In the genomic region with DNA sequence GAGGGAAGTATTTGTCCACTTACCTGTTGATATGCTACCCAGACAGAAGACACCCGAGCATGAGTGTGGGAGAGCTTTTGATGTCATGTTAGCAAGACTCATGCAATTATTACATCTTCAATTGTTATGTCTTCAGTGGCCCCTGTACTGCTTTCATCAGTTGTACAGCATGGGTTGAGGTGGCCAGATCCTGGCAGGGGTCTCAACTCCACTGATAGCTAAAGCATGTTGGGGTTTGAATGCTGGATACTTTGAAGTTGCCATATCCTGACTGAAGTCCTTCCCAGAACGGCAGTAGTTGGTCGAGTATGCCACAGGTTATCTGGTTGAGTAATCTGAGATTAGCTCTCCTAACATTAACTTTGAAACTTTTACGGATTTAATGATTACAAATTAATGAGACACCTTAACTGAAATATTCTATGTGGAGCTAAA, we compare ENCODE assay signal across 9 cellular contexts. TPM values are rescaled to one million over a fixed set of nuclear protein-coding genes. Genes with fewer than 3 reads are reported as not detected.
DNase-seq lines count a peak whose midpoint lies in the region; TF ChIP-seq lines count a peak whose summit lies in the region.
"Had no signal": no experiment of that assay in that cellular context is flagged by ENCODE, and none has a peak within 500 bp of the region (broad histone marks: within the 10 kb centered on the region; RNA-seq: fewer than 3 reads in every experiment).

No MANE protein-coding gene starts in this region.

- H3K9me3 ChIP-seq in OCI-LY7 (ENCODE audit: low read length), result no peaks in the 10 kb centered on the region

- H3K27ac ChIP-seq in OCI-LY7 (ENCODE audit: low read depth, low read length, poor library complexity, severe bottlenecking) (no peak overlapping the region), epithelial cell of prostate (peak overlapping the region; percentile 67), rectal smooth muscle tissue (ENCODE audit: low read depth, low read length) (no peak overlapping the region)

- H3K4me3 ChIP-seq in GM12864 (ENCODE audit: low read depth, low read length), result peak overlapping the region; percentile 76
- H3K4me3 ChIP-seq in OCI-LY7 (ENCODE audit: low read depth, low read length, poor library complexity, severe bottlenecking), result peak overlapping the region; percentile 99
- H3K4me3 ChIP-seq in rectal smooth muscle tissue (ENCODE audit: low read length), result peak overlapping the region; percentile 74
- H3K4me3 ChIP-seq in lower leg skin (ENCODE audit: low read depth, poor library complexity, severe bottlenecking), result no peak overlapping the region

- intact Hi-C loops in OCI-LY7 (cut with micrococcal nuclease; ENCODE audit: unreplicated experiment), result no loop called here
- intact Hi-C loops in lower leg skin (cut with DNase I; ENCODE audit: low total_unique reads), result no loop called here

- CTCF ChIA-PET in OCI-LY7 (lab: Charles Lee; ENCODE audit: unreplicated experiment), result interaction anchor here (0.5 to 0.7 kb wide), 2 partner anchors 541 to 704 kb away, joined by 3 read pairs; no protein-coding TSS in a partner anchor

- no peak for TF ChIP-seq POLR2A in lower leg skin (IDR thresholded peaks at IDR 0.05)

- TSS peak; percentile 57 for BruUV-seq in OCI-LY7 (replicated peaks; lab: Mats Ljungman, UMichigan)

- no peak for DNase-seq in GM12864 (ENCODE audit: low read depth)
- DNase-seq in OCI-LY7 (ENCODE audit: low spot score), result peak; percentile 17
- no peak for DNase-seq in epithelial cell of prostate (ENCODE audit: low read depth, low spot score)
- DNase-seq in lower leg skin (ENCODE audit: low spot score in 2 of 2), result no peak
- DNase-seq in superior temporal gyrus (ENCODE audit: extremely low spot score), result no peak
- DNase-seq in GM19240 (ENCODE audit: insufficient read length, low spot score), result no peak
- no peak for DNase-seq in mucosa of gallbladder (ENCODE audit: low spot score)

- 7 to 8% methylated on average over 4 of the region's 4 CpGs for WGBS in lower leg skin, 2 donors

- peaks cover 54% of the 10 kb centered on the region for H3K79me2 ChIP-seq in OCI-LY7 (ENCODE audit: insufficient read depth, low read depth, low read length)

- H3K4me1 ChIP-seq in OCI-LY7 (ENCODE audit: insufficient read depth, low read length, poor library complexity, severe bottlenecking) (peaks cover 31% of the 10 kb centered on the region), rectal smooth muscle tissue (ENCODE audit: control insufficient read depth, insufficient read depth, low read length) (peaks cover 20% of the 10 kb centered on the region)

- POLR2A ChIA-PET in OCI-LY7 (lab: Charles Lee), result interaction anchor here (0.6 to 1.1 kb wide), 3 partner anchors 8 to 457 kb away, joined by 3 to 4 read pairs (median 4); no protein-coding TSS in a partner anchor

- H3K9ac ChIP-seq in rectal smooth muscle tissue (ENCODE audit: low read length), result no peak overlapping the region

- peak overlapping the region; percentile 94 for H3K4me2 ChIP-seq in OCI-LY7 (ENCODE audit: low read length)

- TF ChIP-seq CTCF in GM12864 (IDR thresholded peaks at IDR 0.05; ENCODE audit: low read depth, low read length, missing control alignments) (no peak), OCI-LY7 (conservative IDR thresholded peaks at IDR 0.05; ENCODE audit: low read length) (no peak), lower leg skin (IDR thresholded peaks at IDR 0.05) (no peak)

- no peaks in the 10 kb centered on the region for H3K9me2 ChIP-seq in OCI-LY7 (ENCODE audit: insufficient read depth, low read length)

- no peak overlapping the region for H2AFZ ChIP-seq in OCI-LY7 (ENCODE audit: low read length)

- peaks cover 13% of the 10 kb centered on the region; the same call in 1 of the 2 replicates for H4K20me1 ChIP-seq in OCI-LY7 (ENCODE audit: insufficient read depth, low read length)

- H3K36me3 ChIP-seq in OCI-LY7 (ENCODE audit: insufficient read depth, low read length), result peaks cover 36% of the 10 kb centered on the region
- peaks cover 8% of the 10 kb centered on the region for H3K36me3 ChIP-seq in rectal smooth muscle tissue (ENCODE audit: control insufficient read depth, insufficient read depth, low read length)

- no peaks in the 10 kb centered on the region for H3K27me3 ChIP-seq in rectal smooth muscle tissue (ENCODE audit: control insufficient read depth, insufficient read depth, low read length)

RNA-seq across cellular contexts. Expression of a gene that starts 1.2 kb away (rescaled TPM):
- total RNA-seq in OCI-LY7 (2014; rRNA removed; shearing (Covaris generic)), result 25.9 and 45.6 TPM in 2 replicates
- 36.1 and 44.9 TPM in 2 replicates for total RNA-seq in OCI-LY7 (2022)
- total RNA-seq in lower leg skin, result 10 to 100 TPM; 23.0 to 29.0 (median 25.3) TPM
- total RNA-seq in mucosa of gallbladder, result 51.3 TPM

RNA-seq across cellular contexts. Expression of a gene that starts 46.7 kb away (rescaled TPM):
- total RNA-seq in OCI-LY7 (2014; rRNA removed; shearing (Covaris generic)), result not detected in 2 replicates
- total RNA-seq in OCI-LY7 (2022), result not detected in 2 replicates
- total RNA-seq in lower leg skin, result not detected
- 0.43 TPM for total RNA-seq in mucosa of gallbladder
- total RNA-seq: T-helper 2 cell treated with Interferon-gamma antibody and Interleukin-4, amounts not matched to agents 100 ng/mL and 5 ng/mL, for 36 hours had no signal

RNA-seq across cellular contexts. Expression of a gene that starts 56.7 kb away (rescaled TPM):
- total RNA-seq in OCI-LY7 (2014; rRNA removed; shearing (Covaris generic)), result 43.7 and 46.3 TPM in 2 replicates
- 58.2 and 59.4 TPM in 2 replicates for total RNA-seq in OCI-LY7 (2022)
- 1 to 10 TPM; 2.4 to 5.1 (median 4.3) TPM for total RNA-seq in lower leg skin
- total RNA-seq in mucosa of gallbladder, result 4.1 TPM

RNA-seq across cellular contexts. Expression of a gene that starts 56.8 kb away (rescaled TPM):
- total RNA-seq in OCI-LY7 (2014; rRNA removed; shearing (Covaris generic)), result 22.5 and 26.4 TPM in 2 replicates
- total RNA-seq in OCI-LY7 (2022), result 25.6 and 29.5 TPM in 2 replicates
- total RNA-seq in lower leg skin, result 10 to 100 TPM; 10.2 to 16.1 (median 11.4) TPM
- 6.0 TPM for total RNA-seq in mucosa of gallbladder
